In the genomic region with DNA sequence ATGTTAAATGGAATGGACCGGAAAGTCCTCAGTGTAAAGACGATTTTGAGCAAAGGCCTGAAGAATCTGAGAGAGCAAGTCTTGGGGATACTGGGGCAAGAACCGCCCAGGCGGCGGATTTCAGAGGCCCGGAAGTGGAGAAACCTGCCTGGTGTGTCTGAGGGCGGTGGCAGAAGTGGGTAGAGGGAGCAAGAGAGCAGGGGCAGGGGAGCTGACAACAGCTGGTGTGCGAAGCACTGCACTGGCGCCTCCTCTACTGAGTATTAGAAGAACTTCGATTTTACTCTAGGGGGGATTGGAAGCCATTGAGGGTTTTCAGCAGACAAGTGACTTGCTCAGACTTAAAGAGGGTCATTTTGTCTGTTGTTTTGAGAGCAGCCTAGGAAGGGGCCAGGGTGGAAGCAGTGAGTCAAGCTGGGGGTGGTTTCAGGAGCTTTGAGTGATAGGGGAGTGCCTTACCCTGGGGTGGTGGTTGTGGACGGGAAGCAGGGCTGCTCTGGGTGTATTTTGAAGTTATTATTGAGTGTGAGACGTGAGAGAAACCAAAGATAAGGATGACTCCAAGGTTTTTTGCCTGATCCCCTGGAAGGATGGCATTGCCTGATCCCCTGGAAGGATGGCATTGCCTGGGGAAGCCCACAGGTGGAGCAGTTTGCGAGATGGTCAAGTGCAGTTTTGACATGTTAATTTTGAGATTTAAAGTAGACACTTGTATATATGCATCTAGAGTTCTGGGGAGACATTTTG, we compare ENCODE assay signal across 10 cellular contexts. TPM values are rescaled to one million over a fixed set of nuclear protein-coding genes. Genes with fewer than 3 reads are reported as not detected.
A peak's percentile ranks its signal among the peaks of the same experiment; 100 is the strongest.
DNase-seq lines count a peak whose midpoint lies in the region; ATAC-seq and TF ChIP-seq lines count a peak whose summit lies in the region.
"Had no signal": no experiment of that assay in that cellular context is flagged by ENCODE, and none has a peak within 500 bp of the region (broad histone marks: within the 10 kb centered on the region; RNA-seq: fewer than 3 reads in every experiment).

No MANE protein-coding gene starts in this region.

- ATAC-seq in activated naive CD4-positive, alpha-beta T cell treated with anti-CD3 and anti-CD28 coated beads, Interleukin-2, amount 50 U/mL, for 72 hours, result peak; percentile 94

- H3K36me3 Mint-ChIP-seq in activated naive CD4-positive, alpha-beta T cell treated with anti-CD3 and anti-CD28 coated beads, Interleukin-2, amount 50 U/mL, for 72 hours, result no peaks in the 10 kb centered on the region
- H3K36me3 Mint-ChIP-seq in Calu3 (ENCODE audit: insufficient read depth, unreplicated experiment), result peaks cover 12% of the 10 kb centered on the region

- intact Hi-C loops in Calu3 (cut with micrococcal nuclease; ENCODE audit: unreplicated experiment), result loop anchor here (1.0 kb wide), 1 partner anchor 73 kb away; no protein-coding TSS in a partner anchor
- intact Hi-C loops in cardiac septum (cut with DNase I), result loop anchor here (5.0 kb wide), 1 partner anchor 73 kb away; no protein-coding TSS in a partner anchor

- H3K4me3 Mint-ChIP-seq in Calu3 (ENCODE audit: low read depth, unreplicated experiment), result no peak overlapping the region
- H3K4me3 Mint-ChIP-seq: nephron had no signal

- peak overlapping the region; percentile 46 to 86 for H3K27ac Mint-ChIP-seq in activated naive CD4-positive, alpha-beta T cell treated with anti-CD3 and anti-CD28 coated beads, Interleukin-2, amount 50 U/mL, for 72 hours
- no peak overlapping the region for H3K27ac Mint-ChIP-seq in Calu3 (ENCODE audit: unreplicated experiment)

- DNase-seq in NCI-H510A (lab: John Stamatoyannopoulos, UW), result peak; percentile 33
- no peak for DNase-seq in NCI-H510A treated with DMSO at 0.1 percent for 48 hours (lab: John Stamatoyannopoulos, UW)
- DNase-seq in NCI-H69 (lab: John Stamatoyannopoulos, UW), result peak; percentile 74
- DNase-seq in activated naive CD4-positive, alpha-beta T cell treated with anti-CD3 and anti-CD28 coated beads, Interleukin-2, amount 50 U/mL, for 72 hours (ENCODE audit: low spot score in 2 of 2), result peak in 1 of 2 donors; percentile 29
- peak; percentile 37 to 40 for DNase-seq in stimulated activated CD8-positive, alpha-beta memory T cell treated with anti-CD3 and anti-CD28 coated beads, Interleukin-15, amount 100 ng/mL, for 48 hours (ENCODE audit: low read depth in 2 of 2)
- no peak for DNase-seq in Calu3
- DNase-seq in cardiac septum (ENCODE audit: low spot score), result no peak
- DNase-seq in DMS 273 (lab: John Stamatoyannopoulos, UW; ENCODE audit: unreplicated experiment), result no peak
- DNase-seq: NCI-H524 treated with DMSO at 0.1 percent for 48 hours had no signal

- H3K4me1 Mint-ChIP-seq in Calu3 (ENCODE audit: low read depth, unreplicated experiment), result peaks cover 9% of the 10 kb centered on the region
- H3K4me1 Mint-ChIP-seq: nephron had no signal

- CTCF ChIA-PET in Calu3 (lab: Charles Lee), result no interaction called here

- no TSS peak for BruUV-seq in Calu3 (replicated peaks; lab: Mats Ljungman, UMichigan)

- H3K9me3 Mint-ChIP-seq in activated naive CD4-positive, alpha-beta T cell treated with anti-CD3 and anti-CD28 coated beads, Interleukin-2, amount 50 U/mL, for 72 hours, result no peaks in the 10 kb centered on the region
- H3K9me3 Mint-ChIP-seq in Calu3 (ENCODE audit: low read depth, unreplicated experiment), result no peaks in the 10 kb centered on the region
- H3K9me3 Mint-ChIP-seq: nephron had no signal

- TF ChIP-seq CTCF in Calu3 (IDR thresholded peaks at IDR 0.05; ENCODE audit: unreplicated experiment), result no peak

- no peaks in the 10 kb centered on the region for H3K27me3 Mint-ChIP-seq in Calu3 (ENCODE audit: unreplicated experiment)

RNA-seq across cellular contexts. Expression of a gene that starts 52.5 kb away (rescaled TPM):
- total RNA-seq in activated naive CD4-positive, alpha-beta T cell treated with anti-CD3 and anti-CD28 coated beads, Interleukin-2, amount 50 U/mL, for 72 hours, result 10 to 100 TPM; 17.7 to 24.5 TPM
- total RNA-seq in Calu3 (2022) (19.3 and 22.2 TPM in 2 replicates), cardiac septum (12.7 TPM)

Comparison
In these comparisons a context has a peak if more than half of its experiments do, and no peak if none do; other contexts are left out.
1. DNase-seq: peak in NCI-H510A (single experiment), NCI-H69 (single experiment) and stimulated activated CD8-positive, alpha-beta memory T cell treated with anti-CD3 and anti-CD28 coated beads, Interleukin-15, amount 100 ng/mL, for 48 hours (2 of 2); none in NCI-H510A treated with DMSO at 0.1 percent for 48 hours (single experiment), Calu3 (single experiment), cardiac septum (single experiment) and DMS 273 (single experiment).